Comparison of ENCODE assay signal across 23 cellular contexts in genomic region chr10:93023013-93023650, GRCh38. TPM values are rescaled to one million over a fixed set of nuclear protein-coding genes. Genes with fewer than 3 reads are reported as not detected.
A peak's percentile ranks its signal among the peaks of the same experiment; 100 is the strongest.
DNase-seq lines count a peak whose midpoint lies in the region; ATAC-seq, FAIRE-seq and TF ChIP-seq lines count a peak whose summit lies in the region.
"Had no signal": no experiment of that assay in that cellular context is flagged by ENCODE, and none has a peak within 500 bp of the region (broad histone marks: within the 10 kb centered on the region; RNA-seq: fewer than 3 reads in every experiment).

No MANE protein-coding gene starts in this region.

- H3K4me3 ChIP-seq in liver (ENCODE audit: low read depth in 1 of 3, low read length in 3 of 3), result no peak overlapping the region
- H3K4me3 ChIP-seq: A549; BLaER1 treated with 17β-estradiol and CSF1 and Interleukin-3, amounts not matched to agents 10 nM and 100 nM; GM23338 had no signal

- H3K9me3 ChIP-seq in liver (ENCODE audit: control insufficient read depth in 4 of 4, low read length in 3 of 4), result no peaks in the 10 kb centered on the region
- H3K9me3 ChIP-seq: A549, BE2C had no signal

- H3K9ac ChIP-seq in liver (ENCODE audit: low read depth in 1 of 2, low read length in 2 of 2), result no peak overlapping the region
- H3K9ac ChIP-seq: BLaER1 treated with 17β-estradiol and CSF1 and Interleukin-3, amounts not matched to agents 10 nM and 100 nM had no signal

- DNase-seq in GM12891 (ENCODE audit: insufficient read length, low spot score) (no peak), H54 (ENCODE audit: insufficient read length, low spot score) (no peak), left lobe of liver (ENCODE audit: low spot score) (peak; percentile 75), DMS79 (lab: John Stamatoyannopoulos, UW) (no peak), retina (no peak), Kasumi-1 (lab: John Stamatoyannopoulos, UW) (no peak), NCI-H2196 treated with DMSO at 0.1 percent for 48 hours (lab: John Stamatoyannopoulos, UW; ENCODE audit: unreplicated experiment) (no peak)
- DNase-seq: 8988T; ACHN; AML-193; BE2C; CD4-positive, alpha-beta T cell; CD8-positive, alpha-beta memory T cell; DMS 273 treated with DMSO at 0.1 percent for 48 hours; DND-41; H7; HCEC 1CT had no signal

- FAIRE-seq in GM12891 (lab: Jason Lieb, UNC), result peak; percentile 26
- FAIRE-seq in H54 (lab: Jason Lieb, UNC), result peak; percentile 60
- FAIRE-seq: A549, D721Med had no signal

- no peak for TF ChIP-seq RAD21 in liver (IDR thresholded peaks at IDR 0.05)

- no peaks in the 10 kb centered on the region for H3K36me3 ChIP-seq in liver (ENCODE audit: control insufficient read depth in 4 of 4, insufficient read depth in 3 of 4, low read depth in 1 of 4, low read length in 3 of 4)
- H3K36me3 ChIP-seq: BE2C had no signal

- 67% methylated on average over 4 of the region's 4 CpGs for WGBS in liver

- TF ChIP-seq CTCF in liver (IDR thresholded peaks at IDR 0.05; ENCODE audit: low read depth, low read length, missing input control), result no peak

- TF ChIP-seq POLR2A in GM12891 (IDR thresholded peaks at IDR 0.05; ENCODE audit: low read depth, low read length), result no peak
- TF ChIP-seq POLR2A in H54 (IDR thresholded peaks at IDR 0.05; ENCODE audit: low read depth, low read length), result no peak

- no peak overlapping the region for H3K27ac ChIP-seq in liver (ENCODE audit: low read depth in 1 of 2, low read length in 2 of 2)
- H3K27ac ChIP-seq: A549; BLaER1 treated with 17β-estradiol and CSF1 and Interleukin-3, amounts not matched to agents 10 nM and 100 nM had no signal

- peak; percentile 93 for ATAC-seq in left lobe of liver
- ATAC-seq: A549, GM23338 had no signal

- peaks cover 0 to 8% (median 1%) of the 10 kb centered on the region in 4 donors for H3K4me1 ChIP-seq in liver (ENCODE audit: control insufficient read depth in 4 of 4, insufficient read depth in 4 of 4, low read length in 3 of 4)
- H3K4me1 ChIP-seq: BE2C; BLaER1 treated with 17β-estradiol and CSF1 and Interleukin-3, amounts not matched to agents 10 nM and 100 nM had no signal

- H3K27me3 ChIP-seq in liver (ENCODE audit: control insufficient read depth in 4 of 4, insufficient read depth in 4 of 4, low read length in 3 of 4), result no peaks in the 10 kb centered on the region
- H3K27me3 ChIP-seq: BE2C; BLaER1 treated with 17β-estradiol and CSF1 and Interleukin-3, amounts not matched to agents 10 nM and 100 nM had no signal

TF ChIP-seq in GM12891, 5 proteins besides CTCF, POLR2A, EP300 and RAD21:
- no peak for TF ChIP-seq PAX5 (IDR thresholded peaks at IDR 0.05; ENCODE audit: insufficient read depth, low read length, severe bottlenecking)
- TF ChIP-seq POLR2AphosphoS5 (IDR thresholded peaks at IDR 0.05; ENCODE audit: low read depth, low read length), result no peak
- TF ChIP-seq POU2F2 (IDR thresholded peaks at IDR 0.05; ENCODE audit: low read depth, low read length), result no peak
- TF ChIP-seq TAF1 (IDR thresholded peaks at IDR 0.05; ENCODE audit: low read depth, low read length), result no peak
- TF ChIP-seq SPI1 (IDR thresholded peaks at IDR 0.05; ENCODE audit: low read depth, low read length), result no peak

TF ChIP-seq in liver, 16 proteins besides CTCF, POLR2A, EP300 and RAD21:
- TF ChIP-seq REST (IDR thresholded peaks at IDR 0.05) (peak; percentile 54), YY1 (IDR thresholded peaks at IDR 0.05) (peak; percentile 34), HNF4G (IDR thresholded peaks at IDR 0.05) (peak; percentile 93), FOXA2 (IDR thresholded peaks at IDR 0.05) (no peak), RXRA (IDR thresholded peaks at IDR 0.05) (peak; percentile 57 to 67), MAX (IDR thresholded peaks at IDR 0.05) (no peak), TAF1 (conservative IDR thresholded peaks at IDR 0.05) (no peak), JUND (IDR thresholded peaks at IDR 0.05) (peak in 1 of 2 donors; percentile 25), HNF4A (conservative IDR thresholded peaks at IDR 0.05) (peak; percentile 99), GABPA (IDR thresholded peaks at IDR 0.05 in 1 of 2, conservative IDR thresholded peaks at IDR 0.05 in 1 of 2) (no peak), SP1 (IDR thresholded peaks at IDR 0.05) (peak; percentile 97), NR2F2 (IDR thresholded peaks at IDR 0.05) (no peak)
TF ChIP-seq in liver: peak in this region for 7.

RNA-seq across cellular contexts. Expression of gene CYP26C1, which starts 37.5 kb away (rescaled TPM):
- not detected for polyA plus RNA-seq in GM12891 (2012; ENCODE audit: low read depth, missing spikeins)
- total RNA-seq in left lobe of liver (0.08 TPM), liver (under 1 TPM; 0.09 to 0.25 TPM)
- not detected for polyA plus RNA-seq in liver
- total RNA-seq: CD8-positive, alpha-beta memory T cell had no signal
- polyA plus RNA-seq: A549; CD14-positive monocyte; CD8-positive, alpha-beta memory T cell; GM23338 had no signal

RNA-seq across cellular contexts. Expression of gene CYP26A1, which starts 50.6 kb away (rescaled TPM):
- 0.08 TPM for polyA plus RNA-seq in GM12891 (2012; ENCODE audit: low read depth, missing spikeins)
- 16.2 TPM for total RNA-seq in left lobe of liver
- under 1 TPM in 1 of 2 donors, not detected in 1; 0.08 TPM for total RNA-seq in liver
- polyA plus RNA-seq in liver, result 1 to 10 TPM in 1 of 2 donors, under 1 TPM in 1; 0.29 to 1.4 TPM
- total RNA-seq: CD4-positive, alpha-beta T cell; CD8-positive, alpha-beta memory T cell had no signal
- polyA plus RNA-seq: CD14-positive monocyte; CD8-positive, alpha-beta memory T cell had no signal

Comparison
In these comparisons a context has a peak if more than half of its experiments do, and no peak if none do; other contexts are left out.
1. RNA of gene CYP26A1, which starts 50.6 kb away (total RNA-seq): 16.2 TPM in left lobe of liver (single experiment); 0.08 TPM in liver; every median in the first group is over 10 times any median in the second.